Comparison of ENCODE assay signal across 8 cellular contexts in the genomic region with DNA sequence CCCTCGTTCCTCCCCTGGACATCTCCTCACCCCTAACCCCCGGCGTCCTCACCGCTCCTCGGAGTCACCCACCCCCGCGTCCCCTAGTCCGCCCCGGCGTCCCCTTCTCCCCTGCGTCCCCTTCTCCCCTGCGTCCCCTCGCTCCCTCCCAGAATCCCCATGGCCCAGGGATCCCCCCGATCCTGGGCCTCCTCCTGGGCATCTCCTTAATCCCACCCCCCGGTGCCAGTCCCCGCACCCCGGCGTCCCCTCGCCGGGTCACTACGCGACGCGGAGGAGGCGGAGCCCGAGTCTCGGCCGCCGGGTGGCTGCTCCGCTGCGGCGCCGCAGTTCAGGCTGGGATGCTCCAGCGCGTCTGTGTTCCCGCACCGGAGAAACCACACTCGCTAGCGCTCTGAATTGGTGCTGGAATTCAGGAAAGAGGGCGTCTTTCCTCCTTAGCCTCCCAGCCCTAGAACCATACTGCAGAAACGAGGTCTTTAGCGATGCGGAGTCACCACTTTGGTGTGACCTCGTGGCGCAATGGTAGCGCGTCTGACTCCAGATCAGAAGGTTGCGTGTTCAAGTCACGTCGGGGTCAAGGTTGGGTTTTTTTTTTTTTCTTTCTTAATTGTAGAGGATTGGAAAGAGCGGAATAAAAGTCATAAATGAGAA. TPM values are rescaled to one million over a fixed set of nuclear protein-coding genes. Genes with fewer than 3 reads are reported as not detected.
A peak's percentile ranks its signal among the peaks of the same experiment; 100 is the strongest.
DNase-seq lines count a peak whose midpoint lies in the region; ATAC-seq and TF ChIP-seq lines count a peak whose summit lies in the region.

No MANE protein-coding gene starts in this region.

- POLR2A ChIA-PET in CD4-positive, alpha-beta memory T cell (lab: Charles Lee; ENCODE audit: partially characterized antibody), result no interaction called here

- ATAC-seq in GM21381 (IDR thresholded peaks at IDR 0.05; ENCODE audit: unreplicated experiment) (peak; percentile 75), naive B cell (ENCODE audit: low read depth in 2 of 2) (peak; percentile 69 to 71)
- peak; percentile 86 for ATAC-seq in activated T-helper 17 cell treated with anti-CD3 and anti-CD28 coated beads, Interleukin-2, amount 50 U/mL, for 72 hours (replicated peaks)
- peak; percentile 89 for ATAC-seq in stimulated activated effector memory CD8-positive, alpha-beta T cell treated with anti-CD3 and anti-CD28 coated beads, Interleukin-12 subunit alpha, Interleukin-12 subunit beta, amount 100 ng/mL, for 72 hours

- H3K4me3 Mint-ChIP-seq in CD4-positive, alpha-beta memory T cell, result peak overlapping the region; percentile 87 to 98 (median 93)
- H3K4me3 Mint-ChIP-seq in IgD-negative memory B cell (peak overlapping the region; percentile 87 to 98 (median 94)), naive B cell (peak overlapping the region; percentile 82 to 98 (median 94))
- H3K4me3 Mint-ChIP-seq in activated T-helper 17 cell treated with anti-CD3 and anti-CD28 coated beads, Interleukin-2, amount 50 U/mL, for 72 hours, result peak overlapping the region; percentile 86
- H3K4me3 Mint-ChIP-seq in stimulated activated effector memory CD8-positive, alpha-beta T cell treated with anti-CD3 and anti-CD28 coated beads, Interleukin-12 subunit alpha, Interleukin-12 subunit beta, amount 100 ng/mL, for 72 hours, result peak overlapping the region; percentile 81

- peak overlapping the region; percentile 91 to 95 for H3K4me3 ChIP-seq in CD4-positive, alpha-beta memory T cell (ENCODE audit: low read length in 2 of 2)
- H3K4me3 ChIP-seq in Peyer's patch, result peak overlapping the region; percentile 73 to 82 (median 78)
- peak overlapping the region; percentile 69 for H3K4me3 ChIP-seq in fibroblast of mammary gland (ENCODE audit: control insufficient read depth, low read depth, low read length)

- peaks cover 0 to 9% (median 0%) of the 10 kb centered on the region in 8 donors for H3K9me3 Mint-ChIP-seq in CD4-positive, alpha-beta memory T cell
- H3K9me3 Mint-ChIP-seq in IgD-negative memory B cell (peaks cover 0 to 6% (median 0%) of the 10 kb centered on the region in 3 donors), naive B cell (peaks cover 0 to 4% (median 0%) of the 10 kb centered on the region in 7 donors)
- H3K9me3 Mint-ChIP-seq in activated T-helper 17 cell treated with anti-CD3 and anti-CD28 coated beads, Interleukin-2, amount 50 U/mL, for 72 hours, result no peaks in the 10 kb centered on the region
- H3K9me3 Mint-ChIP-seq in stimulated activated effector memory CD8-positive, alpha-beta T cell treated with anti-CD3 and anti-CD28 coated beads, Interleukin-12 subunit alpha, Interleukin-12 subunit beta, amount 100 ng/mL, for 72 hours, result no peaks in the 10 kb centered on the region

- intact Hi-C loops in CD4-positive, alpha-beta memory T cell (cut with micrococcal nuclease), result loop anchor here (1.0 to 5.0 kb wide), 3 partner anchors 130 to 145 kb away; a partner anchor contains a TSS

- H3K36me3 ChIP-seq in CD4-positive, alpha-beta memory T cell (ENCODE audit: insufficient read depth, low read length), result no peaks in the 10 kb centered on the region
- H3K36me3 ChIP-seq in Peyer's patch, result no peaks in the 10 kb centered on the region

- peak; percentile 86 to 90 (median 88) for DNase-seq in CD4-positive, alpha-beta memory T cell
- DNase-seq in Peyer's patch (peak; percentile 86 to 95 (median 93)), fibroblast of mammary gland (ENCODE audit: low read depth) (peak; percentile 93), naive B cell (peak; percentile 82)
- DNase-seq in stimulated activated effector memory CD8-positive, alpha-beta T cell treated with anti-CD3 and anti-CD28 coated beads, Interleukin-12 subunit alpha, Interleukin-12 subunit beta, amount 100 ng/mL, for 72 hours (ENCODE audit: low spot score in 2 of 2), result peak; percentile 84 to 96

- no peaks in the 10 kb centered on the region for H3K27me3 ChIP-seq in CD4-positive, alpha-beta memory T cell (ENCODE audit: insufficient read depth, low read length)
- no peaks in the 10 kb centered on the region for H3K27me3 ChIP-seq in Peyer's patch

- TF ChIP-seq POLR2A in Peyer's patch (IDR thresholded peaks at IDR 0.05), result peak in 1 of 2 donors; percentile 27

- CTCF ChIA-PET in CD4-positive, alpha-beta memory T cell (lab: Charles Lee; ENCODE audit: partially characterized antibody), result no interaction called here

- H3K27me3 Mint-ChIP-seq in CD4-positive, alpha-beta memory T cell, result peaks cover 1 to 5% of the 10 kb centered on the region in 2 donors
- peaks cover 3% of the 10 kb centered on the region for H3K27me3 Mint-ChIP-seq in IgD-negative memory B cell
- H3K27me3 Mint-ChIP-seq in activated T-helper 17 cell treated with anti-CD3 and anti-CD28 coated beads, Interleukin-2, amount 50 U/mL, for 72 hours, result no peaks in the 10 kb centered on the region
- H3K27me3 Mint-ChIP-seq in naive B cell, result peaks cover 2 to 13% (median 4%) of the 10 kb centered on the region in 3 donors

- H3K27ac Mint-ChIP-seq in CD4-positive, alpha-beta memory T cell, result peak overlapping the region; percentile 86 to 99 (median 98)
- peak overlapping the region; percentile 97 to 100 (median 99) for H3K27ac Mint-ChIP-seq in IgD-negative memory B cell
- peak overlapping the region; percentile 100 for H3K27ac Mint-ChIP-seq in activated T-helper 17 cell treated with anti-CD3 and anti-CD28 coated beads, Interleukin-2, amount 50 U/mL, for 72 hours
- H3K27ac Mint-ChIP-seq in naive B cell, result peak overlapping the region; percentile 91 to 100 (median 99)
- peak overlapping the region; percentile 100 for H3K27ac Mint-ChIP-seq in stimulated activated effector memory CD8-positive, alpha-beta T cell treated with anti-CD3 and anti-CD28 coated beads, Interleukin-12 subunit alpha, Interleukin-12 subunit beta, amount 100 ng/mL, for 72 hours

- H3K27ac ChIP-seq in CD4-positive, alpha-beta memory T cell (ENCODE audit: low read depth, low read length), result peak overlapping the region; percentile 61
- H3K27ac ChIP-seq in Peyer's patch, result peak overlapping the region; percentile 79 to 92 (median 86)

- peaks cover 0 to 11% of the 10 kb centered on the region in 2 donors for H3K36me3 Mint-ChIP-seq in CD4-positive, alpha-beta memory T cell
- peaks cover 2% of the 10 kb centered on the region for H3K36me3 Mint-ChIP-seq in IgD-negative memory B cell
- peaks cover 12% of the 10 kb centered on the region for H3K36me3 Mint-ChIP-seq in activated T-helper 17 cell treated with anti-CD3 and anti-CD28 coated beads, Interleukin-2, amount 50 U/mL, for 72 hours (ENCODE audit: low read depth)
- peaks cover 0 to 8% of the 10 kb centered on the region in 2 donors for H3K36me3 Mint-ChIP-seq in naive B cell
- H3K36me3 Mint-ChIP-seq in stimulated activated effector memory CD8-positive, alpha-beta T cell treated with anti-CD3 and anti-CD28 coated beads, Interleukin-12 subunit alpha, Interleukin-12 subunit beta, amount 100 ng/mL, for 72 hours, result peaks cover 25% of the 10 kb centered on the region

- H3K9me3 ChIP-seq in CD4-positive, alpha-beta memory T cell (ENCODE audit: control insufficient read depth in 1 of 2, low read length in 2 of 2), result no peaks in the 10 kb centered on the region
- H3K9me3 ChIP-seq in Peyer's patch, result no peaks in the 10 kb centered on the region

- H3K4me1 ChIP-seq in CD4-positive, alpha-beta memory T cell (ENCODE audit: insufficient read depth, low read length), result peaks cover 7% of the 10 kb centered on the region
- H3K4me1 ChIP-seq in Peyer's patch, result peaks cover 0 to 4% (median 0%) of the 10 kb centered on the region in 4 donors

- peaks cover 5 to 13% (median 9%) of the 10 kb centered on the region in 4 donors for H3K4me1 Mint-ChIP-seq in CD4-positive, alpha-beta memory T cell
- peaks cover 11 to 12% (median 11%) of the 10 kb centered on the region in 3 donors for H3K4me1 Mint-ChIP-seq in IgD-negative memory B cell
- peaks cover 11% of the 10 kb centered on the region for H3K4me1 Mint-ChIP-seq in activated T-helper 17 cell treated with anti-CD3 and anti-CD28 coated beads, Interleukin-2, amount 50 U/mL, for 72 hours
- peaks cover 12 to 14% (median 12%) of the 10 kb centered on the region in 3 donors for H3K4me1 Mint-ChIP-seq in naive B cell
- peaks cover 14% of the 10 kb centered on the region for H3K4me1 Mint-ChIP-seq in stimulated activated effector memory CD8-positive, alpha-beta T cell treated with anti-CD3 and anti-CD28 coated beads, Interleukin-12 subunit alpha, Interleukin-12 subunit beta, amount 100 ng/mL, for 72 hours

- peak in 1 of 6 experiments; percentile 26 for TF ChIP-seq CTCF in Peyer's patch (IDR thresholded peaks at IDR 0.05)
- no peak for TF ChIP-seq CTCF in fibroblast of mammary gland (conservative IDR thresholded peaks at IDR 0.05; ENCODE audit: control insufficient read depth, insufficient read depth, low read depth, low read length)

RNA-seq across cellular contexts. Expression of a gene that starts 25.9 kb away (rescaled TPM):
- under 1 TPM in 1 of 2 experiments, not detected in 1; 0.25 TPM for total RNA-seq in CD4-positive, alpha-beta memory T cell
- not detected for polyA plus RNA-seq in CD4-positive, alpha-beta memory T cell
- polyA plus RNA-seq in IgD-negative memory B cell (not detected), naive B cell (ENCODE audit: low read depth in 6 of 6) (not detected)
- total RNA-seq in Peyer's patch, result 1 to 10 TPM in 2 of 4 donors, not detected in 2; 1.2 to 3.8 TPM
- under 1 TPM; 0.19 to 0.58 TPM for total RNA-seq in activated T-helper 17 cell treated with anti-CD3 and anti-CD28 coated beads, Interleukin-2, amount 50 U/mL, for 72 hours

Comparison
In these comparisons a context has a peak if more than half of its experiments do, and no peak if none do; other contexts are left out.
1. Peak in every context shown above with its lines: DNase-seq, ATAC-seq, H3K4me3 ChIP-seq and H3K27ac ChIP-seq.